8 cellular contexts compared by ENCODE assay signal in the genomic region with DNA sequence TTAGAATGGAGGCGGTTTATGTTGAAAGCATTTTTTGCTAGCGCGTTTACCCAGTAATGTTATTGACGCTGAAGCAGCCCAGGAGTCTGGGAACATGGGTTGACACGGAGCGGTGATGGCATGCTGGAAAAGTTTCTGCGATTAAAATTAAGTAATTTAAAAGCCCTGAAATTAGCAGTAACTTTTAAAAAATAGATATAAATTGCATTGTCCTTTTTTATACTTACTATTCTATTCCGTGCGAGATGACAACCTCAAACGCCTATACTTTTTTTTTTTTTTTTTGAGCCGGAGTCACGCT. TPM values are rescaled to one million over a fixed set of nuclear protein-coding genes. Genes with fewer than 3 reads are reported as not detected.
DNase-seq lines count a peak whose midpoint lies in the region; TF ChIP-seq lines count a peak whose summit lies in the region.

No MANE protein-coding gene starts in this region.

- TF ChIP-seq EP300 in neural cell (conservative IDR thresholded peaks at IDR 0.05; ENCODE audit: poor library complexity, severe bottlenecking), result no peak

- H3K4me1 ChIP-seq in BE2C (no peaks in the 10 kb centered on the region), ectodermal cell (ENCODE audit: control insufficient read depth, insufficient read depth, low read length) (peaks cover 9% of the 10 kb centered on the region)

- H3K9me3 ChIP-seq in BE2C (no peaks in the 10 kb centered on the region), ectodermal cell (ENCODE audit: control insufficient read depth, low read length) (no peaks in the 10 kb centered on the region), neural cell (ENCODE audit: low read length) (no peaks in the 10 kb centered on the region)

- peaks cover 22% of the 10 kb centered on the region for H3K79me2 ChIP-seq in neural cell (replicated peaks; ENCODE audit: insufficient read depth, low read length)

- H3K4me3 ChIP-seq in BE2C (ENCODE audit: low read depth, low read length) (peak overlapping the region; percentile 70), LNCaP clone FGC (ENCODE audit: low read depth, low read length) (peak overlapping the region; percentile 97), ectodermal cell (ENCODE audit: insufficient read depth, low read depth, low read length) (peak overlapping the region; percentile 77), neural cell (ENCODE audit: low read length) (peak overlapping the region; percentile 94)

- H3K36me3 ChIP-seq in BE2C (no peaks in the 10 kb centered on the region), ectodermal cell (ENCODE audit: control insufficient read depth, insufficient read depth, low read length) (peaks cover 1% of the 10 kb centered on the region), neural cell (ENCODE audit: insufficient read depth, low read length) (no peaks in the 10 kb centered on the region)

- no peak overlapping the region for H3K27ac ChIP-seq in ectodermal cell (ENCODE audit: insufficient read depth, low read depth, low read length, poor library complexity, severe bottlenecking)
- H3K27ac ChIP-seq in neural cell (ENCODE audit: low read length), result peak overlapping the region; percentile 76

- no peak for TF ChIP-seq RAD21 in neural cell (conservative IDR thresholded peaks at IDR 0.05)

- peak overlapping the region; percentile 90 for H3K9ac ChIP-seq in neural cell (ENCODE audit: low read length)

- no peaks in the 10 kb centered on the region for H4K20me1 ChIP-seq in neural cell (ENCODE audit: insufficient read depth)

- H3K27me3 ChIP-seq in BE2C, result no peaks in the 10 kb centered on the region
- no peaks in the 10 kb centered on the region for H3K27me3 ChIP-seq in ectodermal cell (ENCODE audit: control insufficient read depth, insufficient read depth, low read length, poor library complexity, severe bottlenecking)
- no peaks in the 10 kb centered on the region for H3K27me3 ChIP-seq in neural cell (ENCODE audit: insufficient read depth, low read depth, low read length)

- WGBS in ectodermal cell, 2 experiments, result 30 to 34% methylated on average over 11 to 12 of the region's 12 CpGs

- H3K4me2 ChIP-seq in neural cell (ENCODE audit: low read length), result peak overlapping the region; percentile 73

- H3F3A ChIP-seq in neural cell (ENCODE audit: insufficient read depth, low read length, poor library complexity, severe bottlenecking), result no peaks in the 10 kb centered on the region

- H2AFZ ChIP-seq in neural cell (ENCODE audit: low read depth, low read length), result peak overlapping the region; percentile 54

- DNase-seq in BE2C (no peak), LNCaP clone FGC (ENCODE audit: low read depth) (no peak), NCI-H146 treated with DMSO at 0.1 percent for 48 hours (lab: John Stamatoyannopoulos, UW; ENCODE audit: unreplicated experiment) (no peak), NCI-H1105 treated with DMSO at 0.1 percent for 48 hours (lab: John Stamatoyannopoulos, UW) (no peak), COLO668 (lab: John Stamatoyannopoulos, UW; ENCODE audit: unreplicated experiment) (no peak), CD1c-positive myeloid dendritic cell (ENCODE audit: extremely low spot score) (no peak)

- no peak for TF ChIP-seq CTCF in BE2C (IDR thresholded peaks at IDR 0.05; ENCODE audit: low read depth, low read length)
- TF ChIP-seq CTCF in LNCaP clone FGC (IDR thresholded peaks at IDR 0.05; ENCODE audit: control insufficient read depth, extremely low read depth, insufficient read depth), result no peak
- no peak for TF ChIP-seq CTCF in neural cell (IDR thresholded peaks at IDR 0.05; ENCODE audit: poor library complexity, severe bottlenecking)

- no peaks in the 10 kb centered on the region for H3K9me2 ChIP-seq in neural cell (ENCODE audit: insufficient read depth, low read length)

TF ChIP-seq in neural cell, 6 proteins besides CTCF, POLR2A, EP300 and RAD21:
- TF ChIP-seq REST (IDR thresholded peaks at IDR 0.05; ENCODE audit: borderline replicate concordance) (no peak), EZH2 (IDR thresholded peaks at IDR 0.05; ENCODE audit: borderline replicate concordance, insufficient read depth, low read length, poor library complexity, severe bottlenecking) (no peak), POLR2AphosphoS5 (IDR thresholded peaks at IDR 0.05) (no peak), SMC3 (conservative IDR thresholded peaks at IDR 0.05; ENCODE audit: poor library complexity) (no peak)

RNA-seq across cellular contexts. Expression of gene ZNF160, which starts 0.6 kb away (rescaled TPM):
- polyA plus RNA-seq in BE2C (2012; ENCODE audit: insufficient read depth, insufficient read length, low read depth), result 4.4 TPM
- 42.0 TPM for polyA plus RNA-seq in ectodermal cell (2013, experiment 1 of 4)
- 37.3 TPM for polyA plus RNA-seq in ectodermal cell (2013, experiment 2 of 4)
- 34.3 TPM for polyA plus RNA-seq in ectodermal cell (2013, experiment 3 of 4)
- polyA plus RNA-seq in ectodermal cell (2013, experiment 4 of 4), result 31.9 TPM
- 28.1 and 38.8 TPM in 2 replicates for polyA plus RNA-seq in neural cell
- polyA minus RNA-seq in neural cell, result 71.6 and 76.3 TPM in 2 replicates

RNA-seq across cellular contexts. Expression of gene ZNF415, which starts 28.9 kb away (rescaled TPM):
- 1.1 TPM for polyA plus RNA-seq in BE2C (2012; ENCODE audit: insufficient read depth, insufficient read length, low read depth)
- polyA plus RNA-seq in ectodermal cell (2013, experiment 1 of 4), result 11.6 TPM
- 13.8 TPM for polyA plus RNA-seq in ectodermal cell (2013, experiment 2 of 4)
- 14.3 TPM for polyA plus RNA-seq in ectodermal cell (2013, experiment 3 of 4)
- polyA plus RNA-seq in ectodermal cell (2013, experiment 4 of 4), result 12.9 TPM
- polyA plus RNA-seq in neural cell, result 25.9 and 27.2 TPM in 2 replicates
- 35.1 and 37.4 TPM in 2 replicates for polyA minus RNA-seq in neural cell

RNA-seq across cellular contexts. Expression of gene ZNF347, which starts 55.0 kb away (rescaled TPM):
- polyA plus RNA-seq in BE2C (2012; ENCODE audit: insufficient read depth, insufficient read length, low read depth), result 3.1 TPM
- polyA plus RNA-seq in ectodermal cell (2013, experiment 1 of 4), result 9.5 TPM
- polyA plus RNA-seq in ectodermal cell (2013, experiment 2 of 4), result 11.8 TPM
- polyA plus RNA-seq in ectodermal cell (2013, experiment 3 of 4), result 10.0 TPM
- polyA plus RNA-seq in ectodermal cell (2013, experiment 4 of 4), result 9.7 TPM
- polyA plus RNA-seq in neural cell, result 7.4 and 7.7 TPM in 2 replicates
- 21.7 and 27.1 TPM in 2 replicates for polyA minus RNA-seq in neural cell

RNA-seq across cellular contexts. Expression of gene ERVV-2, which starts 59.3 kb away (rescaled TPM):
- polyA plus RNA-seq in BE2C (2012; ENCODE audit: insufficient read depth, insufficient read length, low read depth), result not detected
- polyA plus RNA-seq in ectodermal cell (2013, experiment 1 of 4), result not detected
- not detected for polyA plus RNA-seq in ectodermal cell (2013, experiment 2 of 4)
- polyA plus RNA-seq in ectodermal cell (2013, experiment 3 of 4), result not detected
- polyA plus RNA-seq in ectodermal cell (2013, experiment 4 of 4), result not detected
- polyA plus RNA-seq in neural cell, result not detected in 2 replicates
- polyA minus RNA-seq in neural cell, result not detected in 2 replicates
